In genomic region chr2:69894737-69895136, GRCh38 we compare ENCODE assay signal across 2 cellular contexts.
TF ChIP-seq lines count a peak whose summit lies in the region.

No MANE protein-coding gene starts in this region.

TF ChIP-seq in GM12878, 131 proteins besides CTCF, POLR2A, EP300 and RAD21:
- TF ChIP-seq NBN (IDR thresholded peaks at IDR 0.05): 0 out of 2 replicates have a peak, but pooled peaks have one; percentile 21

TF ChIP-seq in HepG2, 621 proteins besides CTCF, POLR2A, EP300 and RAD21:
- 0 out of 2 replicates have a peak, but pooled peaks have one; percentile 37 for TF ChIP-seq SATB2 (CRISPR knock-in tag; IDR thresholded peaks at IDR 0.05)
- TF ChIP-seq ARNT2 (CRISPR knock-in tag; IDR thresholded peaks at IDR 0.05; ENCODE audit: low read depth): peak; percentile 28; the same call in 1 of the 2 replicates
- TF ChIP-seq, protein P1, sequence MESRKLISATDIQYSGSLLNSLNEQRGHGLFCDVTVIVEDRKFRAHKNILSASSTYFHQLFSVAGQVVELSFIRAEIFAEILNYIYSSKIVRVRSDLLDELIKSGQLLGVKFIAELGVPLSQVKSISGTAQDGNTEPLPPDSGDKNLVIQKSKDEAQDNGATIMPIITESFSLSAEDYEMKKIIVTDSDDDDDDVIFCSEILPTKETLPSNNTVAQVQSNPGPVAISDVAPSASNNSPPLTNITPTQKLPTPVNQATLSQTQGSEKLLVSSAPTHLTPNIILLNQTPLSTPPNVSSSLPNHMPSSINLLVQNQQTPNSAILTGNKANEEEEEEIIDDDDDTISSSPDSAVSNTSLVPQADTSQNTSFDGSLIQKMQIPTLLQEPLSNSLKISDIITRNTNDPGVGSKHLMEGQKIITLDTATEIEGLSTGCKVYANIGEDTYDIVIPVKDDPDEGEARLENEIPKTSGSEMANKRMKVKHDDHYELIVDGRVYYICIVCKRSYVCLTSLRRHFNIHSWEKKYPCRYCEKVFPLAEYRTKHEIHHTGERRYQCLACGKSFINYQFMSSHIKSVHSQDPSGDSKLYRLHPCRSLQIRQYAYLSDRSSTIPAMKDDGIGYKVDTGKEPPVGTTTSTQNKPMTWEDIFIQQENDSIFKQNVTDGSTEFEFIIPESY (CRISPR knock-in tag; IDR thresholded peaks at IDR 0.05): peak; percentile 87; the same call in 1 of the 2 replicates
- 0 out of 2 replicates have a peak, but pooled peaks have one; percentile 37 for TF ChIP-seq ZNF274 (CRISPR knock-in tag; IDR thresholded peaks at IDR 0.05)
- TF ChIP-seq ZBTB38 (CRISPR knock-in tag; IDR thresholded peaks at IDR 0.05): peak; percentile 63; the same call in 1 of the 2 replicates
